Comparison of ENCODE assay signal across 30 cellular contexts in genomic region chr21:28083350-28083749, GRCh38.
"Had no signal": no experiment of that assay in that cellular context is flagged by ENCODE, and none has a peak within 500 bp of the region (broad histone marks: within the 10 kb centered on the region; RNA-seq: fewer than 3 reads in every experiment).

No MANE protein-coding gene starts in this region.

- H3K4me1 ChIP-seq: ascending aorta, Peyer's patch, SJSA1 had no signal

- H3K4me3 ChIP-seq: ascending aorta, cardiac muscle cell, Peyer's patch, SJSA1 had no signal

- H3K36me3 ChIP-seq: ascending aorta, cardiac muscle cell, Peyer's patch, SJSA1 had no signal

- H3K4me2 ChIP-seq: KMS-11, SK-N-SH had no signal

- H3K27ac ChIP-seq: ascending aorta, cardiac muscle cell, KMS-11, Peyer's patch, SJSA1 had no signal

- DNase-seq: activated CD4-positive, alpha-beta T cell treated with anti-CD3 and anti-CD28 coated beads, Interleukin-2, amount 10 ng/mL, durations not matched to agents 24 days and 14 days; activated CD4-positive, alpha-beta T cell treated with anti-CD3 and anti-CD28 coated beads, Interleukin-2, amount 50 U/mL, for 4 hours; activated CD8-positive, alpha-beta T cell treated with anti-CD3 and anti-CD28 coated beads for 36 hours; activated gamma-delta T cell; activated naive CD4-positive, alpha-beta T cell treated with Interleukin-2 at 50 U/mL for 16 hours; activated naive CD8-positive, alpha-beta T cell treated with anti-CD3 and anti-CD28 coated beads, Interleukin-2, amount 10 ng/mL, durations not matched to agents 7 days and 5 days; activated T-cell treated with anti-CD3 and anti-CD28 coated beads, Interleukin-2, amount 50 U/mL, for 1 hour; activated T-cell treated with anti-CD3 and anti-CD28 coated beads, Interleukin-2, amount 50 U/mL, for 72 hours; amygdala; MM.1S; MV-4-11; NCI-H1092; NCI-H1436 treated with DMSO at 0.1 percent for 48 hours; NCI-H1694 treated with DMSO at 0.1 percent for 48 hours; NCI-H2029 treated with DMSO at 0.1 percent for 48 hours; NCI-H2107; NCI-H2171; NCI-H446; NCI-H510A treated with DMSO at 0.1 percent for 48 hours; NCI-H526 treated with DMSO at 0.1 percent for 48 hours; NCI-H82; Peyer's patch; RPMI8226; SHP77 treated with DMSO at 0.1 percent for 48 hours; SK-N-SH had no signal

- H3K9ac ChIP-seq: KMS-11, SK-N-SH had no signal

- H3K9me3 ChIP-seq: ascending aorta, Peyer's patch, SJSA1, SK-N-SH had no signal

- ATAC-seq: activated CD8-positive, alpha-beta T cell treated with anti-CD3 and anti-CD28 coated beads for 36 hours; activated T-cell treated with anti-CD3 and anti-CD28 coated beads, Interleukin-2, amount 50 U/mL, for 72 hours; activated T-helper 17 cell treated with anti-CD3 and anti-CD28 coated beads, Interleukin-2, amount 50 U/mL, for 72 hours had no signal

- H3K27me3 ChIP-seq: ascending aorta, cardiac muscle cell, Peyer's patch, SJSA1 had no signal

- H3K9me2 ChIP-seq: SK-N-SH had no signal
